Comparison of ENCODE assay signal across 7 cellular contexts in genomic region chr2:96923810-96924774, GRCh38. TPM values are rescaled to one million over a fixed set of nuclear protein-coding genes. Genes with fewer than 3 reads are reported as not detected.
DNase-seq lines count a peak whose midpoint lies in the region; ATAC-seq lines count a peak whose summit lies in the region.

No MANE protein-coding gene starts in this region.

- no peak overlapping the region for H2BK15ac ChIP-seq in neuronal stem cell (ENCODE audit: low read length)

- H3K14ac ChIP-seq in neuronal stem cell (ENCODE audit: low read length), result no peak overlapping the region

- H2BK12ac ChIP-seq in neuronal stem cell (ENCODE audit: low read length), result no peak overlapping the region

- peaks cover 0 to 7% of the 10 kb centered on the region in 2 donors for H3K4me1 ChIP-seq in neuronal stem cell (ENCODE audit: control insufficient read depth in 2 of 2, insufficient read depth in 1 of 2, low read depth in 1 of 2, low read length in 2 of 2)

- no peak overlapping the region for H2BK120ac ChIP-seq in neuronal stem cell (ENCODE audit: low read depth, low read length)

- H3K23ac ChIP-seq in neuronal stem cell (ENCODE audit: low read depth, low read length, poor library complexity), result no peak overlapping the region

- no peak for DNase-seq in activated CD4-positive, alpha-beta T cell treated with anti-CD3 and anti-CD28 coated beads, Interleukin-2, amount 10 ng/mL, durations not matched to agents 24 days and 14 days
- DNase-seq in neuronal stem cell (ENCODE audit: low spot score), result no peak
- DNase-seq in AG08395 (ENCODE audit: low spot score), result no peak

- H3K9me3 ChIP-seq in neuronal stem cell (replicated peaks in 1 of 2; ENCODE audit: control insufficient read depth in 2 of 2, insufficient read depth in 1 of 2, low read depth in 1 of 2, low read length in 2 of 2), result no peaks in the 10 kb centered on the region

- no peaks in the 10 kb centered on the region for H3K36me3 Mint-ChIP-seq in activated CD4-positive, alpha-beta T cell treated with anti-CD3 and anti-CD28 coated beads, Interleukin-2, amount 10 ng/mL, durations not matched to agents 24 days and 14 days (ENCODE audit: low read depth)
- H3K36me3 Mint-ChIP-seq in activated naive CD4-positive, alpha-beta T cell treated with anti-CD3 and anti-CD28 coated beads, Interleukin-2, amount 50 U/mL, for 24 hours, result no peaks in the 10 kb centered on the region
- no peaks in the 10 kb centered on the region for H3K36me3 Mint-ChIP-seq in stimulated activated naive CD8-positive, alpha-beta T cell treated with anti-CD3 and anti-CD28 coated beads, Interleukin-15, Interleukin-2, amounts not matched to agents 100 ng/mL and 50 ng/mL, for 24 hours (ENCODE audit: low read depth)

- intact Hi-C loops in activated CD4-positive, alpha-beta T cell treated with anti-CD3 and anti-CD28 coated beads, Interleukin-2, amount 10 ng/mL, durations not matched to agents 24 days and 14 days (cut with micrococcal nuclease), result no loop called here

- H3K4me3 ChIP-seq in neuronal stem cell (ENCODE audit: low read length in 2 of 2), result no peak overlapping the region

- no peaks in the 10 kb centered on the region for H3K9me3 Mint-ChIP-seq in activated CD4-positive, alpha-beta T cell treated with anti-CD3 and anti-CD28 coated beads, Interleukin-2, amount 10 ng/mL, durations not matched to agents 24 days and 14 days
- no peaks in the 10 kb centered on the region for H3K9me3 Mint-ChIP-seq in activated naive CD4-positive, alpha-beta T cell treated with anti-CD3 and anti-CD28 coated beads, Interleukin-2, amount 50 U/mL, for 24 hours
- no peaks in the 10 kb centered on the region for H3K9me3 Mint-ChIP-seq in stimulated activated naive CD8-positive, alpha-beta T cell treated with anti-CD3 and anti-CD28 coated beads, Interleukin-15, Interleukin-2, amounts not matched to agents 100 ng/mL and 50 ng/mL, for 24 hours

- no peaks in the 10 kb centered on the region for H3K36me3 ChIP-seq in neuronal stem cell (replicated peaks in 1 of 2; ENCODE audit: control insufficient read depth in 2 of 2, insufficient read depth in 2 of 2, low read length in 2 of 2)

- no peak overlapping the region for H4K91ac ChIP-seq in neuronal stem cell (ENCODE audit: low read depth, low read length, poor library complexity)

- H3K27ac Mint-ChIP-seq in activated CD4-positive, alpha-beta T cell treated with anti-CD3 and anti-CD28 coated beads, Interleukin-2, amount 10 ng/mL, durations not matched to agents 24 days and 14 days, result no peak overlapping the region
- peak overlapping the region; percentile 95 for H3K27ac Mint-ChIP-seq in activated naive CD4-positive, alpha-beta T cell treated with anti-CD3 and anti-CD28 coated beads, Interleukin-2, amount 50 U/mL, for 24 hours
- H3K27ac Mint-ChIP-seq in stimulated activated naive CD8-positive, alpha-beta T cell treated with anti-CD3 and anti-CD28 coated beads, Interleukin-15, Interleukin-2, amounts not matched to agents 100 ng/mL and 50 ng/mL, for 24 hours, result peak overlapping the region; percentile 87

- peak overlapping the region; percentile 33 for H2AK5ac ChIP-seq in neuronal stem cell (ENCODE audit: low read depth, low read length)

- no peak overlapping the region for H3K27ac ChIP-seq in neuronal stem cell (replicated peaks; ENCODE audit: low read length)

- no peak overlapping the region for H3K18ac ChIP-seq in neuronal stem cell (ENCODE audit: low read length)

- no peak for ATAC-seq in HG03378 (IDR thresholded peaks at IDR 0.05; ENCODE audit: unreplicated experiment)
- ATAC-seq in HG03565 (IDR thresholded peaks at IDR 0.05; ENCODE audit: unreplicated experiment), result no peak

- peaks cover 7% of the 10 kb centered on the region for H3K27me3 Mint-ChIP-seq in activated CD4-positive, alpha-beta T cell treated with anti-CD3 and anti-CD28 coated beads, Interleukin-2, amount 10 ng/mL, durations not matched to agents 24 days and 14 days
- H3K27me3 Mint-ChIP-seq in activated naive CD4-positive, alpha-beta T cell treated with anti-CD3 and anti-CD28 coated beads, Interleukin-2, amount 50 U/mL, for 24 hours, result no peaks in the 10 kb centered on the region
- no peaks in the 10 kb centered on the region for H3K27me3 Mint-ChIP-seq in stimulated activated naive CD8-positive, alpha-beta T cell treated with anti-CD3 and anti-CD28 coated beads, Interleukin-15, Interleukin-2, amounts not matched to agents 100 ng/mL and 50 ng/mL, for 24 hours

- H3K4me2 ChIP-seq in neuronal stem cell (ENCODE audit: insufficient read depth, low read length, poor library complexity, severe bottlenecking), result no peak overlapping the region

- H3K4ac ChIP-seq in neuronal stem cell (ENCODE audit: low read length), result no peak overlapping the region

- no peak overlapping the region for H2BK5ac ChIP-seq in neuronal stem cell (ENCODE audit: low read length)

- no peak overlapping the region for H3K9ac ChIP-seq in neuronal stem cell (ENCODE audit: low read depth, low read length, poor library complexity)

- peaks cover 19% of the 10 kb centered on the region for H3K4me1 Mint-ChIP-seq in activated CD4-positive, alpha-beta T cell treated with anti-CD3 and anti-CD28 coated beads, Interleukin-2, amount 10 ng/mL, durations not matched to agents 24 days and 14 days
- peaks cover 51% of the 10 kb centered on the region for H3K4me1 Mint-ChIP-seq in activated naive CD4-positive, alpha-beta T cell treated with anti-CD3 and anti-CD28 coated beads, Interleukin-2, amount 50 U/mL, for 24 hours
- H3K4me1 Mint-ChIP-seq in stimulated activated naive CD8-positive, alpha-beta T cell treated with anti-CD3 and anti-CD28 coated beads, Interleukin-15, Interleukin-2, amounts not matched to agents 100 ng/mL and 50 ng/mL, for 24 hours (ENCODE audit: low read depth), result peaks cover 36% of the 10 kb centered on the region

- no peaks in the 10 kb centered on the region for H3K79me1 ChIP-seq in neuronal stem cell (ENCODE audit: low read depth, low read length)

- no peak overlapping the region for H4K8ac ChIP-seq in neuronal stem cell (ENCODE audit: low read depth, low read length)

- H3K27me3 ChIP-seq in neuronal stem cell (ENCODE audit: control insufficient read depth in 3 of 3, insufficient read depth in 3 of 3, low read depth in 1 of 3, low read length in 3 of 3), result peaks cover 0 to 60% (median 0%) of the 10 kb centered on the region in 3 experiments

- no CpG with 5 or more reads among the region's 24 CpGs for WGBS in neuronal stem cell (ENCODE audit: extremely low coverage in 2 of 2, insufficient read length in 2 of 2, insufficient replicate concordance in 1 of 2), 2 donors

- H2AFZ ChIP-seq in neuronal stem cell (ENCODE audit: low read length), result peak overlapping the region; percentile 73

- peak overlapping the region; percentile 55 for H3K4me3 Mint-ChIP-seq in activated CD4-positive, alpha-beta T cell treated with anti-CD3 and anti-CD28 coated beads, Interleukin-2, amount 10 ng/mL, durations not matched to agents 24 days and 14 days
- peak overlapping the region; percentile 88 for H3K4me3 Mint-ChIP-seq in activated naive CD4-positive, alpha-beta T cell treated with anti-CD3 and anti-CD28 coated beads, Interleukin-2, amount 50 U/mL, for 24 hours
- peak overlapping the region; percentile 79 for H3K4me3 Mint-ChIP-seq in stimulated activated naive CD8-positive, alpha-beta T cell treated with anti-CD3 and anti-CD28 coated beads, Interleukin-15, Interleukin-2, amounts not matched to agents 100 ng/mL and 50 ng/mL, for 24 hours

RNA-seq across cellular contexts. Expression of gene SEMA4C, which starts 54.2 kb away (rescaled TPM):
- 23.8 and 26.1 TPM in 2 replicates for total RNA-seq in activated CD4-positive, alpha-beta T cell treated with anti-CD3 and anti-CD28 coated beads, Interleukin-2, amount 10 ng/mL, durations not matched to agents 24 days and 14 days
- polyA plus RNA-seq in neuronal stem cell (2013, experiment 1 of 2), result 40.1 TPM
- polyA plus RNA-seq in neuronal stem cell (2013, experiment 2 of 2), result 39.2 TPM
